ENCODE assay signal across 15 cellular contexts in genomic region chr12:58757422-58757821, GRCh38.
A peak's percentile ranks its signal among the peaks of the same experiment; 100 is the strongest.
DNase-seq lines count a peak whose midpoint lies in the region; TF ChIP-seq lines count a peak whose summit lies in the region.
"Had no signal": no experiment of that assay in that cellular context is flagged by ENCODE, and none has a peak within 500 bp of the region (broad histone marks: within the 10 kb centered on the region; RNA-seq: fewer than 3 reads in every experiment).

No MANE protein-coding gene starts in this region.

- 5 to 15% methylated on average over 7 of the region's 7 CpGs for whole genome bisulfite sequencing in GM23248 (ENCODE audit: low coverage in 1 of 2, low lambda C conversion rate in 2 of 2, missing lambda C conversion rate in 2 of 2), 2 experiments
- WGBS in SK-N-SH (ENCODE audit: low lambda C conversion rate): 15% methylated on average over 7 of the region's 7 CpGs
- 60% methylated on average over 7 of the region's 7 CpGs for WGBS in smooth muscle cell (ENCODE audit: low lambda C conversion rate)
- WGBS in spleen, 5 donors: 47 to 60% (median 55%) methylated on average over 7 of the region's 7 CpGs

- CTCF ChIA-PET in SK-N-SH (lab: Yijun Ruan, JAX): no interaction called here

- H3K9me3 ChIP-seq in GM23248 (ENCODE audit: low read depth) (no peaks in the 10 kb centered on the region), SK-N-SH (no peaks in the 10 kb centered on the region), smooth muscle cell (replicated peaks; ENCODE audit: low read depth) (peaks cover 3% of the 10 kb centered on the region), spleen (peaks cover 0 to 26% (median 3%) of the 10 kb centered on the region in 8 donors)

- in situ Hi-C loops in GM23248 (cut with MboI): no loop called here

- no peak for TF ChIP-seq POLR2A in spleen (IDR thresholded peaks at IDR 0.05)

- H3K4me1 ChIP-seq in GM23248 (ENCODE audit: insufficient read depth) (peaks cover 17% of the 10 kb centered on the region), SK-N-SH (ENCODE audit: control insufficient read depth in 1 of 2, insufficient read depth in 2 of 2, low read depth in 1 of 2, low read length in 1 of 2) (no peaks in the 10 kb centered on the region), smooth muscle cell (ENCODE audit: low read depth) (no peaks in the 10 kb centered on the region), spleen (no peaks in the 10 kb centered on the region)

- no peaks in the 10 kb centered on the region for H3K36me3 ChIP-seq in GM23248 (ENCODE audit: low read depth)
- H3K36me3 ChIP-seq in SK-N-SH (replicated peaks in 1 of 2; ENCODE audit: control insufficient read depth in 1 of 2, insufficient read depth in 2 of 2, low read length in 1 of 2): no peaks in the 10 kb centered on the region
- H3K36me3 ChIP-seq in smooth muscle cell (ENCODE audit: low read depth): no peaks in the 10 kb centered on the region
- H3K36me3 ChIP-seq in spleen: no peaks in the 10 kb centered on the region

- no peak overlapping the region for H3K4me3 ChIP-seq in GM23248
- H3K4me3 ChIP-seq in SK-N-SH (ENCODE audit: low read depth in 2 of 2, low read length in 1 of 2): no peak overlapping the region
- no peak overlapping the region for H3K4me3 ChIP-seq in fibroblast of mammary gland (ENCODE audit: control insufficient read depth, low read depth, low read length)
- H3K4me3 ChIP-seq in smooth muscle cell: no peak overlapping the region
- H3K4me3 ChIP-seq in spleen: no peak overlapping the region
- H3K4me3 ChIP-seq: GM12878, K562 had no signal

- peaks cover 12% of the 10 kb centered on the region for H3F3A ChIP-seq in GM23248 (ENCODE audit: insufficient read depth)
- H3F3A ChIP-seq in SK-N-SH (replicated peaks; ENCODE audit: insufficient read depth): peaks cover 4% of the 10 kb centered on the region
- no peaks in the 10 kb centered on the region for H3F3A ChIP-seq in smooth muscle cell (ENCODE audit: low read depth)

- no peak for TF ChIP-seq RAD21 in SK-N-SH (IDR thresholded peaks at IDR 0.05; ENCODE audit: low read length)

- POLR2A ChIA-PET in SK-N-SH (lab: Yijun Ruan, JAX): no interaction called here

- H3K79me2 ChIP-seq in GM23248 (ENCODE audit: insufficient read depth) (no peaks in the 10 kb centered on the region), SK-N-SH (ENCODE audit: insufficient read depth) (no peaks in the 10 kb centered on the region), smooth muscle cell (ENCODE audit: low read depth) (no peaks in the 10 kb centered on the region)

- H2AFZ ChIP-seq in GM23248 (no peak overlapping the region), SK-N-SH (ENCODE audit: low read depth) (peak overlapping the region; percentile 17; the same call in 1 of the 2 replicates), smooth muscle cell (ENCODE audit: low read depth) (no peak overlapping the region)

- no peaks in the 10 kb centered on the region for H3K9me2 ChIP-seq in GM23248 (ENCODE audit: insufficient read depth)
- no peaks in the 10 kb centered on the region for H3K9me2 ChIP-seq in SK-N-SH

- H3K9ac ChIP-seq in GM23248: no peak overlapping the region
- no peak overlapping the region for H3K9ac ChIP-seq in SK-N-SH
- no peak overlapping the region for H3K9ac ChIP-seq in smooth muscle cell (ENCODE audit: low read depth)

- no peaks in the 10 kb centered on the region for H4K20me1 ChIP-seq in GM23248 (ENCODE audit: insufficient read depth)
- no peaks in the 10 kb centered on the region for H4K20me1 ChIP-seq in SK-N-SH (ENCODE audit: insufficient read depth)
- no peaks in the 10 kb centered on the region for H4K20me1 ChIP-seq in smooth muscle cell (ENCODE audit: low read depth)

- peak overlapping the region; percentile 70 for H3K27ac ChIP-seq in GM23248
- peak overlapping the region in 1 of 2 experiments; percentile 27; a peak in 1 of 4 replicates for H3K27ac ChIP-seq in SK-N-SH (ENCODE audit: low read depth in 2 of 2, low read length in 1 of 2)
- peak overlapping the region; percentile 60 for H3K27ac ChIP-seq in smooth muscle cell (ENCODE audit: low read depth)
- no peak overlapping the region for H3K27ac ChIP-seq in spleen

- DNase-seq in GM23248 (peak; percentile 89), SK-N-SH (no peak), fibroblast of mammary gland (ENCODE audit: low read depth) (peak; percentile 96), smooth muscle cell (lab: John Stamatoyannopoulos, UW; ENCODE audit: unreplicated experiment) (no peak), GDM1 (lab: John Stamatoyannopoulos, UW) (no peak), spleen (no peak), RKO (ENCODE audit: low spot score) (no peak)
- DNase-seq: activated CD4-positive, alpha-beta T cell treated with anti-CD3 and anti-CD28 coated beads for 4 hours; foreskin melanocyte; H7; naive thymus-derived CD8-positive, alpha-beta T cell; stimulated activated CD4-positive, alpha-beta T cell treated with anti-CD3 and anti-CD28 coated beads, Interleukin-12 subunit alpha, Interleukin-12 subunit beta, amount 100 ng/mL, for 4 hours; trophoblast cell had no signal

- TF ChIP-seq CTCF in SK-N-SH (IDR thresholded peaks at IDR 0.05): no peak
- no peak for TF ChIP-seq CTCF in fibroblast of mammary gland (conservative IDR thresholded peaks at IDR 0.05; ENCODE audit: control insufficient read depth, insufficient read depth, low read depth, low read length)
- no peak for TF ChIP-seq CTCF in smooth muscle cell (IDR thresholded peaks at IDR 0.05; ENCODE audit: borderline replicate concordance, insufficient read depth, poor library complexity, severe bottlenecking)
- TF ChIP-seq CTCF in spleen (IDR thresholded peaks at IDR 0.05 in 8 of 11, conservative IDR thresholded peaks at IDR 0.05 in 3 of 11): no peak

- intact Hi-C loops in spleen (cut with DNase I; ENCODE audit: low total_unique reads): no loop called here

- H3K27me3 ChIP-seq in GM23248 (replicated peaks; ENCODE audit: insufficient read depth) (no peaks in the 10 kb centered on the region), SK-N-SH (ENCODE audit: insufficient read depth) (no peaks in the 10 kb centered on the region), smooth muscle cell (ENCODE audit: low read depth) (no peaks in the 10 kb centered on the region), spleen (replicated peaks in 1 of 7) (no peaks in the 10 kb centered on the region)

- TF ChIP-seq EP300 in SK-N-SH (IDR thresholded peaks at IDR 0.05; ENCODE audit: borderline replicate concordance in 1 of 2, low read depth in 1 of 2, low read length in 1 of 2): peak in 1 of 2 experiments; percentile 41; a peak in 1 of 4 replicates

- H3K4me2 ChIP-seq in GM23248 (ENCODE audit: unreplicated experiment) (peak overlapping the region; percentile 5), SK-N-SH (peak overlapping the region; percentile 48; the same call in 1 of the 2 replicates), smooth muscle cell (no peak overlapping the region)

TF ChIP-seq in SK-N-SH, 30 proteins besides CTCF, POLR2A, EP300 and RAD21:
- TF ChIP-seq MEF2A (IDR thresholded peaks at IDR 0.05; ENCODE audit: borderline replicate concordance, low read depth) (peak; percentile 81; the same call in 1 of the 2 replicates), RXRA (IDR thresholded peaks at IDR 0.05; ENCODE audit: borderline replicate concordance, low read depth) (peak; percentile 60; the same call in 1 of the 2 replicates), SIN3A (IDR thresholded peaks at IDR 0.05; ENCODE audit: borderline replicate concordance, low read depth, low read length) (no peak), ELF1 (IDR thresholded peaks at IDR 0.05) (no peak), PBX3 (IDR thresholded peaks at IDR 0.05) (0 out of 2 replicates have a peak, but pooled peaks have one; percentile 11), JUND (IDR thresholded peaks at IDR 0.05) (0 out of 2 replicates have a peak, but pooled peaks have one; percentile 13), TCF12 (IDR thresholded peaks at IDR 0.05) (peak; percentile 63), FOSL2 (IDR thresholded peaks at IDR 0.05; ENCODE audit: borderline replicate concordance, low read depth) (peak; percentile 38; the same call in 1 of the 2 replicates)

Comparison
In these comparisons a context has a peak if more than half of its experiments do, and no peak if none do; other contexts are left out.
1. DNase-seq: peak in GM23248 (single experiment) and fibroblast of mammary gland (single experiment); none in SK-N-SH (single experiment), smooth muscle cell (single experiment), GDM1 (single experiment), spleen (single experiment) and RKO (single experiment).
2. H3K27ac ChIP-seq: peak in GM23248 (single experiment) and smooth muscle cell (single experiment); none in spleen (0 of 8).